1 cellular context compared by ENCODE assay signal in genomic region chr9:133420392-133420827, GRCh38.
TF ChIP-seq lines count a peak whose summit lies in the region.

No MANE protein-coding gene starts in this region.

TF ChIP-seq in GM23338, 12 proteins besides CTCF, POLR2A, EP300 and RAD21:
- TF ChIP-seq EZH2phosphoT487 (IDR thresholded peaks at IDR 0.05; ENCODE audit: unreplicated experiment) (no peak), NANOG (IDR thresholded peaks at IDR 0.05; ENCODE audit: borderline replicate concordance) (no peak), ZNF114 (CRISPR knock-in tag; IDR thresholded peaks at IDR 0.05) (no peak), CREB1 (CRISPR knock-in tag; IDR thresholded peaks at IDR 0.05; ENCODE audit: low read depth) (no peak), ZNF331 (CRISPR knock-in tag; IDR thresholded peaks at IDR 0.05; ENCODE audit: low read depth) (no peak), REST (IDR thresholded peaks at IDR 0.05; ENCODE audit: unreplicated experiment) (no peak), STAT1 (IDR thresholded peaks at IDR 0.05; ENCODE audit: unreplicated experiment) (no peak)
- TF ChIP-seq, protein P1, sequence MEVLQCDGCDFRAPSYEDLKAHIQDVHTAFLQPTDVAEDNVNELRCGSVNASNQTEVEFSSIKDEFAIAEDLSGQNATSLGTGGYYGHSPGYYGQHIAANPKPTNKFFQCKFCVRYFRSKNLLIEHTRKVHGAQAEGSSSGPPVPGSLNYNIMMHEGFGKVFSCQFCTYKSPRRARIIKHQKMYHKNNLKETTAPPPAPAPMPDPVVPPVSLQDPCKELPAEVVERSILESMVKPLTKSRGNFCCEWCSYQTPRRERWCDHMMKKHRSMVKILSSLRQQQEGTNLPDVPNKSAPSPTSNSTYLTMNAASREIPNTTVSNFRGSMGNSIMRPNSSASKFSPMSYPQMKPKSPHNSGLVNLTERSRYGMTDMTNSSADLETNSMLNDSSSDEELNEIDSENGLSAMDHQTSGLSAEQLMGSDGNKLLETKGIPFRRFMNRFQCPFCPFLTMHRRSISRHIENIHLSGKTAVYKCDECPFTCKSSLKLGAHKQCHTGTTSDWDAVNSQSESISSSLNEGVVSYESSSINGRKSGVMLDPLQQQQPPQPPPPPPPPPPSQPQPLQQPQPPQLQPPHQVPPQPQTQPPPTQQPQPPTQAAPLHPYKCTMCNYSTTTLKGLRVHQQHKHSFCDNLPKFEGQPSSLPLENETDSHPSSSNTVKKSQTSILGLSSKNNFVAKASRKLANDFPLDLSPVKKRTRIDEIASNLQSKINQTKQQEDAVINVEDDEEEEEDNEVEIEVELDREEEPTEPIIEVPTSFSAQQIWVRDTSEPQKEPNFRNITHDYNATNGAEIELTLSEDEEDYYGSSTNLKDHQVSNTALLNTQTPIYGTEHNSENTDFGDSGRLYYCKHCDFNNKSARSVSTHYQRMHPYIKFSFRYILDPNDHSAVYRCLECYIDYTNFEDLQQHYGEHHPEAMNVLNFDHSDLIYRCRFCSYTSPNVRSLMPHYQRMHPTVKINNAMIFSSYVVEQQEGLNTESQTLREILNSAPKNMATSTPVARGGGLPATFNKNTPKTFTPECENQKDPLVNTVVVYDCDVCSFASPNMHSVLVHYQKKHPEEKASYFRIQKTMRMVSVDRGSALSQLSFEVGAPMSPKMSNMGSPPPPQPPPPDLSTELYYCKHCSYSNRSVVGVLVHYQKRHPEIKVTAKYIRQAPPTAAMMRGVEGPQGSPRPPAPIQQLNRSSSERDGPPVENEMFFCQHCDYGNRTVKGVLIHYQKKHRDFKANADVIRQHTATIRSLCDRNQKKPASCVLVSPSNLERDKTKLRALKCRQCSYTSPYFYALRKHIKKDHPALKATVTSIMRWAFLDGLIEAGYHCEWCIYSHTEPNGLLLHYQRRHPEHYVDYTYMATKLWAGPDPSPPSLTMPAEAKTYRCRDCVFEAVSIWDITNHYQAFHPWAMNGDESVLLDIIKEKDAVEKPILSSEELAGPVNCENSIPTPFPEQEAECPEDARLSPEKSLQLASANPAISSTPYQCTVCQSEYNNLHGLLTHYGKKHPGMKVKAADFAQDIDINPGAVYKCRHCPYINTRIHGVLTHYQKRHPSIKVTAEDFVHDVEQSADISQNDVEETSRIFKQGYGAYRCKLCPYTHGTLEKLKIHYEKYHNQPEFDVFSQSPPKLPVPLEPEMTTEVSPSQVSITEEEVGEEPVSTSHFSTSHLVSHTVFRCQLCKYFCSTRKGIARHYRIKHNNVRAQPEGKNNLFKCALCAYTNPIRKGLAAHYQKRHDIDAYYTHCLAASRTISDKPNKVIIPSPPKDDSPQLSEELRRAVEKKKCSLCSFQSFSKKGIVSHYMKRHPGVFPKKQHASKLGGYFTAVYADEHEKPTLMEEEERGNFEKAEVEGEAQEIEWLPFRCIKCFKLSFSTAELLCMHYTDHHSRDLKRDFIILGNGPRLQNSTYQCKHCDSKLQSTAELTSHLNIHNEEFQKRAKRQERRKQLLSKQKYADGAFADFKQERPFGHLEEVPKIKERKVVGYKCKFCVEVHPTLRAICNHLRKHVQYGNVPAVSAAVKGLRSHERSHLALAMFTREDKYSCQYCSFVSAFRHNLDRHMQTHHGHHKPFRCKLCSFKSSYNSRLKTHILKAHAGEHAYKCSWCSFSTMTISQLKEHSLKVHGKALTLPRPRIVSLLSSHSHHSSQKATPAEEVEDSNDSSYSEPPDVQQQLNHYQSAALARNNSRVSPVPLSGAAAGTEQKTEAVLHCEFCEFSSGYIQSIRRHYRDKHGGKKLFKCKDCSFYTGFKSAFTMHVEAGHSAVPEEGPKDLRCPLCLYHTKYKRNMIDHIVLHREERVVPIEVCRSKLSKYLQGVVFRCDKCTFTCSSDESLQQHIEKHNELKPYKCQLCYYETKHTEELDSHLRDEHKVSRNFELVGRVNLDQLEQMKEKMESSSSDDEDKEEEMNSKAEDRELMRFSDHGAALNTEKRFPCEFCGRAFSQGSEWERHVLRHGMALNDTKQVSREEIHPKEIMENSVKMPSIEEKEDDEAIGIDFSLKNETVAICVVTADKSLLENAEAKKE (CRISPR knock-in tag; IDR thresholded peaks at IDR 0.05), result no peak
